In the genomic region with DNA sequence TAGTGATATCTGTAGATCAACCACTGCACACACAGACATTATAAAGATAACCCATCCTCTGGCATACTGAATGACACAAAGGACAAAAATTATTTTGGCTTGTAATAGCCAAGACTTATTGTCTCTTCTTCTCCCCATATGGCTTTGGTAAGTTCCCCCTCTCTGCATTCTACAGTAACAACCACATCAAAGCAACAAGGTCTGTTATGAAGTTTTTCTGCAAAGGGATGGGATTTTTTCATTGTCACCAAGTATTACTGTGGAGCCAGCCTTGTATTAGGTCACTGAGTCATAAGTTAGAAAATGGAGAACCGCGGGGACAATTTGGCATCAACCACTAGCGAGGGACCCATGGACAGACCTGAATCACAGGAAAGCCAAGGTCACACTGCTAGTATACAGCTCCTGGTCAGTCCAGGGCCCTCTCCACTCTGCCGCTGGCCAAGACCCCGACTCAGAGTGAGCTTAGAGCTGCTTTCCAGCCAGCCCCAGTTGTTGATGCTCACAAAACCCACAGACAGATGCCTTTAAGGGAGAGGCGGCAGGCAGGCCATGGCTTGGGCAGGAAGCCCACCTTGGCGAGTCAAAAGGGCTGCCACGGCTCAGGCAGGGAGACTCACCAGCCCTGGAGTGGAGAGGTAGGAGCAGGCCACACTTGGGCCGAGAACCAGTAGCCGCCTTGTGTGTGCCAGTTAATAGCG, we compare ENCODE assay signal across 22 cellular contexts.
"Had no signal": no experiment of that assay in that cellular context is flagged by ENCODE, and none has a peak within 500 bp of the region (broad histone marks: within the 10 kb centered on the region; RNA-seq: fewer than 3 reads in every experiment).

No MANE protein-coding gene starts in this region.

- ATAC-seq: activated CD4-positive, alpha-beta T cell treated with anti-CD3 and anti-CD28 coated beads for 36 hours; left lobe of liver; natural killer cell treated with Interleukin-12 subunit alpha and Interleukin-12 subunit beta and Interleukin-15 and Interleukin-18, amount 100 ng/mL, for 72 hours; stimulated activated naive B cell treated with anti-CD40 and anti-IgM and Interleukin-4, amounts not matched to agents 10 μg/mL and 1 μg/mL and 100 μg/mL, for 72 hours; WTC11 had no signal

- H3K4me3 Mint-ChIP-seq: activated CD4-positive, alpha-beta T cell treated with anti-CD3 and anti-CD28 coated beads for 36 hours; central memory CD8-positive, alpha-beta T cell; mesothelial cell of epicardium; natural killer cell treated with Interleukin-12 subunit alpha and Interleukin-12 subunit beta and Interleukin-15 and Interleukin-18, amount 100 ng/mL, for 72 hours; stimulated activated naive B cell treated with anti-CD40 and anti-IgM and Interleukin-4, amounts not matched to agents 10 μg/mL and 1 μg/mL and 100 μg/mL, for 72 hours; T-helper 2 cell treated with Interferon-gamma antibody and Interleukin-4, amounts not matched to agents 5 μg/mL and 100 μg/mL, for 36 hours; WTC11 had no signal

- H3K9ac ChIP-seq: parathyroid adenoma had no signal

- H3K27ac Mint-ChIP-seq: mesothelial cell of epicardium; natural killer cell treated with Interleukin-12 subunit alpha and Interleukin-12 subunit beta and Interleukin-15 and Interleukin-18, amount 100 ng/mL, for 72 hours; stimulated activated naive B cell treated with anti-CD40 and anti-IgM and Interleukin-4, amounts not matched to agents 10 μg/mL and 1 μg/mL and 100 μg/mL, for 72 hours; WTC11 had no signal

- H2AFZ ChIP-seq: parathyroid adenoma had no signal

- DNase-seq: activated CD4-positive, alpha-beta T cell treated with anti-CD3 and anti-CD28 coated beads for 36 hours; activated CD4-positive, alpha-beta T cell treated with anti-CD3 and anti-CD28 coated beads, Interleukin-2, amount 50 U/mL, for 48 hours; activated effector memory CD4-positive, alpha-beta T cell treated with anti-CD3 and anti-CD28 coated beads, Interleukin-2, amount 50 U/mL, for 16 hours; aorta; colonic mucosa; erythroblast; foreskin melanocyte; sigmoid colon; stimulated activated CD4-positive, alpha-beta T cell treated with anti-CD3 and anti-CD28 coated beads, Interleukin-4, amount 100 ng/mL, for 4 hours; stimulated activated naive B cell treated with anti-CD40 and anti-IgM and Interleukin-4, amounts not matched to agents 10 μg/mL and 1 μg/mL and 100 μg/mL, for 72 hours; SW 1271; thyroid gland had no signal

- H3K27me3 Mint-ChIP-seq: activated CD4-positive, alpha-beta T cell treated with anti-CD3 and anti-CD28 coated beads for 36 hours; central memory CD8-positive, alpha-beta T cell; natural killer cell treated with Interleukin-12 subunit alpha and Interleukin-12 subunit beta and Interleukin-15 and Interleukin-18, amount 100 ng/mL, for 72 hours; stimulated activated naive B cell treated with anti-CD40 and anti-IgM and Interleukin-4, amounts not matched to agents 10 μg/mL and 1 μg/mL and 100 μg/mL, for 72 hours had no signal

- H3K4me3 ChIP-seq: colonic mucosa, lung, sigmoid colon, thyroid gland had no signal

- H3K9me3 Mint-ChIP-seq: central memory CD8-positive, alpha-beta T cell; mesothelial cell of epicardium; natural killer cell treated with Interleukin-12 subunit alpha and Interleukin-12 subunit beta and Interleukin-15 and Interleukin-18, amount 100 ng/mL, for 72 hours; stimulated activated naive B cell treated with anti-CD40 and anti-IgM and Interleukin-4, amounts not matched to agents 10 μg/mL and 1 μg/mL and 100 μg/mL, for 72 hours; T-helper 2 cell treated with Interferon-gamma antibody and Interleukin-4, amounts not matched to agents 5 μg/mL and 100 μg/mL, for 36 hours; WTC11 had no signal

- H3K9me3 ChIP-seq: colonic mucosa, sigmoid colon, thyroid gland had no signal

- H3K27me3 ChIP-seq: colonic mucosa, sigmoid colon, thyroid gland had no signal

- H3K27ac ChIP-seq: colonic mucosa, parathyroid adenoma, sigmoid colon, thyroid gland had no signal

- FAIRE-seq: keratinocyte, TTC549 had no signal
